In the genomic region with DNA sequence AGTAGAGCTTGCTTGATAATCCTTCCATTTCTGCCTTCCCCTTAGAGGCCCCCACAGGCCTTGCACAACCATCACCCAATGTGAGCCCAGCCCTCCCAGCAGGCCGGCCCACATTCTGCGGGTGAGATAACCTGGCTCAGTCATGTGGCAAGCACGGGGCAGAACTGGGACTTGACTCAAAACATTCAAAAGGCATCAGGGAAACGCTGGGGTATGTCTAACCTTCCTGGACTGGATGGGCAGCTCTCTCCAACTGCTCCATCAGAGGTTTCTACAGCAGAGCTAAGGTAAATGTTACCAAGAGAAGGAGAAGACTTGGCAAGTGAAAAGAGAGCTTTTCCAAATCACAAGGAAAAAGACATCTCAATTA, we compare ENCODE assay signal across 1 cellular context.
A peak's percentile ranks its signal among the peaks of the same experiment; 100 is the strongest.
TF ChIP-seq lines count a peak whose summit lies in the region.

No MANE protein-coding gene starts in this region.

TF ChIP-seq in HEK293, 187 proteins besides CTCF, POLR2A, EP300 and RAD21 (continued from another document):
- TF ChIP-seq, protein P1, sequence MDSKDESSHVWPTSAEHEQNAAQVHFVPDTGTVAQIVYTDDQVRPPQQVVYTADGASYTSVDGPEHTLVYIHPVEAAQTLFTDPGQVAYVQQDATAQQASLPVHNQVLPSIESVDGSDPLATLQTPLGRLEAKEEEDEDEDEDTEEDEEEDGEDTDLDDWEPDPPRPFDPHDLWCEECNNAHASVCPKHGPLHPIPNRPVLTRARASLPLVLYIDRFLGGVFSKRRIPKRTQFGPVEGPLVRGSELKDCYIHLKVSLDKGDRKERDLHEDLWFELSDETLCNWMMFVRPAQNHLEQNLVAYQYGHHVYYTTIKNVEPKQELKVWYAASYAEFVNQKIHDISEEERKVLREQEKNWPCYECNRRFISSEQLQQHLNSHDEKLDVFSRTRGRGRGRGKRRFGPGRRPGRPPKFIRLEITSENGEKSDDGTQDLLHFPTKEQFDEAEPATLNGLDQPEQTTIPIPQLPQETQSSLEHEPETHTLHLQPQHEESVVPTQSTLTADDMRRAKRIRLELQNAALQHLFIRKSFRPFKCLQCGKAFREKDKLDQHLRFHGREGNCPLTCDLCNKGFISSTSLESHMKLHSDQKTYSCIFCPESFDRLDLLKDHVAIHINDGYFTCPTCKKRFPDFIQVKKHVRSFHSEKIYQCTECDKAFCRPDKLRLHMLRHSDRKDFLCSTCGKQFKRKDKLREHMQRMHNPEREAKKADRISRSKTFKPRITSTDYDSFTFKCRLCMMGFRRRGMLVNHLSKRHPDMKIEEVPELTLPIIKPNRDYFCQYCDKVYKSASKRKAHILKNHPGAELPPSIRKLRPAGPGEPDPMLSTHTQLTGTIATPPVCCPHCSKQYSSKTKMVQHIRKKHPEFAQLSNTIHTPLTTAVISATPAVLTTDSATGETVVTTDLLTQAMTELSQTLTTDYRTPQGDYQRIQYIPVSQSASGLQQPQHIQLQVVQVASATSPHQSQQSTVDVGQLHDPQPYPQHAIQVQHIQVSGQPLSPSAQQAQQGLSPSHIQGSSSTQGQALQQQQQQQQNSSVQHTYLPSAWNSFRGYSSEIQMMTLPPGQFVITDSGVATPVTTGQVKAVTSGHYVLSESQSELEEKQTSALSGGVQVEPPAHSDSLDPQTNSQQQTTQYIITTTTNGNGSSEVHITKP (tag by site-specific recombination; IDR thresholded peaks at IDR 0.05) = peak; percentile 69
- TF ChIP-seq SP7 (tag by site-specific recombination; IDR thresholded peaks at IDR 0.05) (0 out of 2 replicates have a peak, but pooled peaks have one; percentile 36), ZNF768 (tag by site-specific recombination; IDR thresholded peaks at IDR 0.05) (no peak)
